In genomic region chr6:127225497-127225896, GRCh38 we compare ENCODE assay signal across 15 cellular contexts. TPM values are rescaled to one million over a fixed set of nuclear protein-coding genes. Genes with fewer than 3 reads are reported as not detected.
DNase-seq lines count a peak whose midpoint lies in the region; ATAC-seq and TF ChIP-seq lines count a peak whose summit lies in the region.
"Had no signal": no experiment of that assay in that cellular context is flagged by ENCODE, and none has a peak within 500 bp of the region (broad histone marks: within the 10 kb centered on the region; RNA-seq: fewer than 3 reads in every experiment).

No MANE protein-coding gene starts in this region.

- no peak overlapping the region for H3K4me3 Mint-ChIP-seq in MCF 10A (ENCODE audit: unreplicated experiment)
- H3K4me3 Mint-ChIP-seq: CD4-positive, alpha-beta T cell had no signal

- H3K36me3 ChIP-seq in mammary epithelial cell (ENCODE audit: insufficient read depth, low read length) (no peaks in the 10 kb centered on the region), OCI-LY7 (ENCODE audit: insufficient read depth, low read length) (no peaks in the 10 kb centered on the region)
- H3K36me3 ChIP-seq: HAP-1 had no signal

- no peak overlapping the region for H3K27ac ChIP-seq in mammary epithelial cell (ENCODE audit: insufficient read depth, low read depth, low read length)
- H3K27ac ChIP-seq in OCI-LY7 (ENCODE audit: low read depth, low read length, poor library complexity, severe bottlenecking) = no peak overlapping the region
- H3K27ac ChIP-seq: 22Rv1, A549, C4-2B, HL-60 had no signal

- H3K4me1 Mint-ChIP-seq in MCF 10A (ENCODE audit: insufficient read depth, unreplicated experiment) = no peaks in the 10 kb centered on the region

- peak; percentile 32 for DNase-seq in mammary epithelial cell
- DNase-seq in MCF 10A (ENCODE audit: unreplicated experiment) = no peak
- peak; percentile 29 for DNase-seq in epithelial cell of esophagus (ENCODE audit: low read depth)
- peak; percentile 42 for DNase-seq in kidney tubule cell (ENCODE audit: low spot score)
- no peak for DNase-seq in NOMO-1 (lab: John Stamatoyannopoulos, UW; ENCODE audit: unreplicated experiment in 2 of 2)
- DNase-seq in OCI-LY7 (ENCODE audit: low spot score) = no peak
- DNase-seq: AML-193; Caco-2; CD4-positive, alpha-beta T cell had no signal

- no peak overlapping the region for H3K4me3 ChIP-seq in mammary epithelial cell (replicated peaks in 1 of 3; ENCODE audit: insufficient read depth in 1 of 3, low read depth in 2 of 3, low read length in 3 of 3)
- H3K4me3 ChIP-seq in epithelial cell of esophagus (ENCODE audit: low read length) = no peak overlapping the region
- no peak overlapping the region for H3K4me3 ChIP-seq in OCI-LY7 (ENCODE audit: low read depth, low read length, poor library complexity, severe bottlenecking)
- H3K4me3 ChIP-seq: A549, HAP-1 had no signal

- H3K79me2 ChIP-seq in mammary epithelial cell (ENCODE audit: insufficient read depth, low read length) (no peaks in the 10 kb centered on the region), OCI-LY7 (ENCODE audit: insufficient read depth, low read depth, low read length) (no peaks in the 10 kb centered on the region)

- intact Hi-C loops in mammary epithelial cell (cut with micrococcal nuclease) = no loop called here
- intact Hi-C loops in MCF 10A (cut with micrococcal nuclease) = no loop called here
- intact Hi-C loops in OCI-LY7 (cut with micrococcal nuclease; ENCODE audit: unreplicated experiment) = no loop called here

- no peaks in the 10 kb centered on the region for H3K27me3 ChIP-seq in mammary epithelial cell (ENCODE audit: insufficient read depth, low read length)

- CTCF ChIA-PET in mammary epithelial cell (lab: Charles Lee; ENCODE audit: low non-redundant PET) = no interaction called here
- CTCF ChIA-PET in MCF 10A (lab: Yijun Ruan, JAX) = no interaction called here
- CTCF ChIA-PET in OCI-LY7 (lab: Charles Lee; ENCODE audit: unreplicated experiment) = no interaction called here

- H3K4me1 ChIP-seq in mammary epithelial cell (ENCODE audit: insufficient read depth, low read length) = no peaks in the 10 kb centered on the region
- no peaks in the 10 kb centered on the region for H3K4me1 ChIP-seq in OCI-LY7 (ENCODE audit: insufficient read depth, low read length, poor library complexity, severe bottlenecking)
- H3K4me1 ChIP-seq: A549, Caco-2, HAP-1 had no signal

- 36% methylated on average over 1 of the region's 1 CpG for WGBS in mammary epithelial cell (ENCODE audit: low coverage, missing lambda C conversion rate)

- H3K9me3 ChIP-seq in mammary epithelial cell (replicated peaks; ENCODE audit: insufficient read depth, low read length) (no peaks in the 10 kb centered on the region), OCI-LY7 (ENCODE audit: low read length) (no peaks in the 10 kb centered on the region)
- H3K9me3 ChIP-seq: A549, Caco-2 had no signal

- in situ Hi-C loops in mammary epithelial cell (cut with MboI; ENCODE audit: low sequenced_read_pairs in 2 of 2) = no loop called here

- dilution Hi-C loops in mammary epithelial cell (cut with HindIII; ENCODE audit: low sequenced_read_pairs) = no loop called here

- H3K9ac ChIP-seq in mammary epithelial cell (ENCODE audit: insufficient read depth, low read length) = no peak overlapping the region

- H3K9me3 Mint-ChIP-seq in MCF 10A (ENCODE audit: unreplicated experiment) = no peaks in the 10 kb centered on the region

- TF ChIP-seq CTCF in mammary epithelial cell (conservative IDR thresholded peaks at IDR 0.05 in 1 of 2, IDR thresholded peaks at IDR 0.05 in 1 of 2; ENCODE audit: extremely low read depth in 1 of 2, insufficient read depth in 1 of 2, low read depth in 1 of 2, low read length in 2 of 2) (no peak), MCF 10A (IDR thresholded peaks at IDR 0.05; ENCODE audit: unreplicated experiment) (no peak), epithelial cell of esophagus (IDR thresholded peaks at IDR 0.05; ENCODE audit: insufficient read depth, low read depth, low read length, missing control alignments) (no peak), OCI-LY7 (conservative IDR thresholded peaks at IDR 0.05; ENCODE audit: low read length) (no peak)

- no peaks in the 10 kb centered on the region for H4K20me1 ChIP-seq in mammary epithelial cell (ENCODE audit: insufficient read depth, low read length)
- no peaks in the 10 kb centered on the region for H4K20me1 ChIP-seq in OCI-LY7 (ENCODE audit: insufficient read depth, low read length)

- POLR2A ChIA-PET in MCF 10A (lab: Yijun Ruan, JAX) (no interaction called here), OCI-LY7 (lab: Charles Lee) (no interaction called here)

- BruUV-seq in mammary epithelial cell (replicated peaks; lab: Mats Ljungman, UMichigan) = no TSS peak
- BruUV-seq in MCF 10A (replicated peaks; lab: Mats Ljungman, UMichigan) = no TSS peak
- no TSS peak for BruUV-seq in OCI-LY7 (replicated peaks; lab: Mats Ljungman, UMichigan)

- no peak for ATAC-seq in HG03378 (IDR thresholded peaks at IDR 0.05; ENCODE audit: unreplicated experiment)
- ATAC-seq: A549 had no signal

- H3K9me2 ChIP-seq in OCI-LY7 (ENCODE audit: insufficient read depth, low read length) = no peaks in the 10 kb centered on the region

- H3K36me3 Mint-ChIP-seq in MCF 10A (ENCODE audit: insufficient read depth, unreplicated experiment) = no peaks in the 10 kb centered on the region

- H2AFZ ChIP-seq in mammary epithelial cell (ENCODE audit: low read depth, low read length) (no peak overlapping the region), OCI-LY7 (ENCODE audit: low read length) (no peak overlapping the region)

- no peak overlapping the region for H3K27ac Mint-ChIP-seq in MCF 10A (ENCODE audit: low read depth, unreplicated experiment)
- H3K27ac Mint-ChIP-seq: CD4-positive, alpha-beta T cell had no signal

- no peak overlapping the region for H3K4me2 ChIP-seq in mammary epithelial cell (ENCODE audit: insufficient read depth, low read depth, low read length)
- H3K4me2 ChIP-seq in OCI-LY7 (ENCODE audit: low read length) = no peak overlapping the region
- H3K4me2 ChIP-seq: A549 had no signal

- H3K27me3 Mint-ChIP-seq in MCF 10A (ENCODE audit: insufficient read depth, unreplicated experiment) = peaks cover 78% of the 10 kb centered on the region

RNA-seq across cellular contexts. Expression of gene RNF146, which starts 41.2 kb away (rescaled TPM):
- total RNA-seq in mammary epithelial cell = 10 to 100 TPM; 28.8 to 37.5 TPM
- 14.5 TPM for polyA plus RNA-seq in mammary epithelial cell
- polyA minus RNA-seq in mammary epithelial cell = 15.7 TPM
- total RNA-seq in MCF 10A (2022) = 42.0 and 42.4 TPM in 2 replicates
- total RNA-seq in OCI-LY7 (2014; rRNA removed; shearing (Covaris generic)) = 11.1 and 16.2 TPM in 2 replicates
- total RNA-seq in OCI-LY7 (2022) = 26.3 and 31.1 TPM in 2 replicates

Comparison
In these comparisons a context has a peak if more than half of its experiments do, and no peak if none do; other contexts are left out.
1. DNase-seq: peak in mammary epithelial cell (single experiment), epithelial cell of esophagus (single experiment) and kidney tubule cell (single experiment); none in MCF 10A (single experiment), NOMO-1 (0 of 2) and OCI-LY7 (single experiment).